9 cellular contexts compared by ENCODE assay signal in the genomic region with DNA sequence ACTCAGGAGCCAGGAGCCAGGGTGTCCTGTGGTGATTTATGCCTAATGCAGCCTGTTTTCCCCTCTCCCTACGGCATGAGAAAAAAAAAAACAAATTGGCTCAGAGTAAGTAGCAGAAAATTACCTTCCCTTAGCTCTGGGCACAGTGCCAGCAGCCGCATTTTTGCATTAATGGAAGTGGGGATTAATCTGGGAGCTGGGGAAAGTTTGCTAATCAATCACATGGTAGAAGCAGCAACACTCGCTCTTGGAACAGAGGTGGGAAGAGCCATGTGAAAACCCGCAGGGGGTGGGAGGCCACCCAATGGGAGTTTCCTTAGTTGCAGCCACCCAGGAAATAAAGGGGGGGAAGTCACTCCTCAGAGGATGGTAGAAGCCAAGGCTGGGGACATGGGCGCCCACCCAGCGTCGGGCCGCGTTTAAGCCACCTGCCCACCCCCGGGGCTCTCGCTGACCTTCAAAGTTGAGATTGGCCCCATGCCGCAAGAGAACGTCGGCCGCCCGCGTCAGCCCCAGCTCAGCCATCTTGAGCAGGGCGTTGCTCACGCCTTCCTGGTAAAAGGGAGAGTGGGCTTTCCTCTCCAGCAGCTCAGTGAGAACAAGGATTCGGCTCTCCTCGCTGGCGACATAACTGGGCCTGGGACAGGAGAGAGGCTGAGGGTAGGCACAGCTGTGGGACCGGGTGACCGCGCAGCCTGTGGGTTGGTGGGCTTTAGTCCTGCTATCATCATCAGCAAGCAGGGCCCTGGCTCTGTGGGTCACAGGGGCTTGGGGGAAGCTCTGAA.
DNase-seq lines count a peak whose midpoint lies in the region; ATAC-seq and TF ChIP-seq lines count a peak whose summit lies in the region.
"Had no signal": no experiment of that assay in that cellular context is flagged by ENCODE, and none has a peak within 500 bp of the region (broad histone marks: within the 10 kb centered on the region; RNA-seq: fewer than 3 reads in every experiment).

No MANE protein-coding gene starts in this region.

- H3K36me3 Mint-ChIP-seq in activated naive CD8-positive, alpha-beta T cell: no peaks in the 10 kb centered on the region

- no peaks in the 10 kb centered on the region for H3K4me1 ChIP-seq in Loucy (ENCODE audit: insufficient read depth, low read length, poor library complexity, severe bottlenecking)

- H3K9me3 Mint-ChIP-seq in activated naive CD8-positive, alpha-beta T cell (ENCODE audit: low read depth): no peaks in the 10 kb centered on the region

- H3K9me2 ChIP-seq in Loucy (replicated peaks; ENCODE audit: low read depth, low read length): no peaks in the 10 kb centered on the region

- peak overlapping the region; percentile 52 for H3K27ac ChIP-seq in layer of hippocampus (ENCODE audit: low read depth, low read length)

- H3K36me3 ChIP-seq in Loucy (ENCODE audit: insufficient read depth, low read length): peaks cover 5% of the 10 kb centered on the region; the same call in 1 of the 2 replicates

- H3K4me3 ChIP-seq in Loucy (ENCODE audit: low read length, poor library complexity, severe bottlenecking): peak overlapping the region; percentile 84

- no peaks in the 10 kb centered on the region for H3K27me3 Mint-ChIP-seq in activated naive CD8-positive, alpha-beta T cell

- H2AFZ ChIP-seq in Loucy (ENCODE audit: low read length): no peak overlapping the region

- DNase-seq in CD1c-positive myeloid dendritic cell (ENCODE audit: extremely low spot score): peak; percentile 10
- DNase-seq in activated CD4-positive, CD25-positive, alpha-beta regulatory T cell (lab: John Stamatoyannopoulos, UW): no peak
- no peak for DNase-seq in NK-92 treated with Interleukin-12 subunit alpha and Interleukin-12 subunit beta, amount 100 ng/mL, for 24 hours (lab: John Stamatoyannopoulos, UW)
- DNase-seq in epidermal melanocyte (ENCODE audit: insufficient read length, low spot score): no peak

- H3K9ac ChIP-seq in Loucy (ENCODE audit: low read depth, low read length, poor library complexity, severe bottlenecking): no peak overlapping the region

- peak overlapping the region; percentile 85 for H3K4me2 ChIP-seq in Loucy (ENCODE audit: low read depth, low read length, poor library complexity, severe bottlenecking)

- no peak for TF ChIP-seq CTCF in Loucy (conservative IDR thresholded peaks at IDR 0.05; ENCODE audit: low read length)

- H3K27me3 ChIP-seq in Loucy (ENCODE audit: insufficient read depth, low read length, poor library complexity, severe bottlenecking): no peaks in the 10 kb centered on the region
- H3K27me3 ChIP-seq in layer of hippocampus (ENCODE audit: control insufficient read depth, insufficient read depth, low read length): no peaks in the 10 kb centered on the region
- H3K27me3 ChIP-seq: neutrophil had no signal

- H3K4me1 Mint-ChIP-seq in activated naive CD8-positive, alpha-beta T cell (ENCODE audit: low read depth): peaks cover 19% of the 10 kb centered on the region

- H3K27ac Mint-ChIP-seq in activated naive CD8-positive, alpha-beta T cell: peak overlapping the region; percentile 86

- peak overlapping the region; percentile 92 for H3K4me3 Mint-ChIP-seq in activated naive CD8-positive, alpha-beta T cell

- no peaks in the 10 kb centered on the region for H3F3A ChIP-seq in Loucy (ENCODE audit: low read depth)

- H3K9me3 ChIP-seq in Loucy (ENCODE audit: insufficient read depth, low read depth, low read length): no peaks in the 10 kb centered on the region
- H3K9me3 ChIP-seq: neutrophil had no signal

- peaks cover 6% of the 10 kb centered on the region for H4K20me1 ChIP-seq in Loucy (ENCODE audit: insufficient read depth, low read length, poor library complexity, severe bottlenecking)

- peaks cover 18% of the 10 kb centered on the region; the same call in 1 of the 2 replicates for H3K79me2 ChIP-seq in Loucy (ENCODE audit: insufficient read depth, low read length)

- ATAC-seq in HG03196 (IDR thresholded peaks at IDR 0.05; ENCODE audit: unreplicated experiment): no peak
